Comparison of ENCODE assay signal across 20 cellular contexts in genomic region chr20:51249215-51249614, GRCh38.
DNase-seq lines count a peak whose midpoint lies in the region; FAIRE-seq and TF ChIP-seq lines count a peak whose summit lies in the region.
"Had no signal": no experiment of that assay in that cellular context is flagged by ENCODE, and none has a peak within 500 bp of the region (broad histone marks: within the 10 kb centered on the region; RNA-seq: fewer than 3 reads in every experiment).

No MANE protein-coding gene starts in this region.

- no peaks in the 10 kb centered on the region for H3K36me3 ChIP-seq in mesendoderm (ENCODE audit: control insufficient read depth, insufficient read depth, low read length)
- H3K36me3 ChIP-seq: Peyer's patch had no signal

- H2BK120ac ChIP-seq in mesendoderm (ENCODE audit: low read depth, low read length): no peak overlapping the region

- TF ChIP-seq CTCF in type B pancreatic cell (conservative IDR thresholded peaks at IDR 0.05): no peak

- no peak overlapping the region for H3K27ac ChIP-seq in mesendoderm (ENCODE audit: low read depth, low read length)
- H3K27ac ChIP-seq: A549, Peyer's patch had no signal

- H3K4me2 ChIP-seq in mesendoderm (ENCODE audit: low read length): no peak overlapping the region
- H3K4me2 ChIP-seq: A549 had no signal

- H3K4me3 ChIP-seq in mesendoderm (ENCODE audit: low read length): no peak overlapping the region
- H3K4me3 ChIP-seq: A549, GM12878, Peyer's patch had no signal

- no peaks in the 10 kb centered on the region for H3K27me3 ChIP-seq in mesendoderm (ENCODE audit: insufficient read depth, low read length, poor library complexity)
- H3K27me3 ChIP-seq: Peyer's patch had no signal

- no peak overlapping the region for H4K5ac ChIP-seq in mesendoderm (ENCODE audit: low read length)

- in situ Hi-C loops in G401 (cut with HindIII; ENCODE audit: low sequenced_read_pairs): no loop called here

- H4K8ac ChIP-seq in mesendoderm (ENCODE audit: low read depth, low read length): no peak overlapping the region

- H3K4me3 Mint-ChIP-seq in type B pancreatic cell: no peak overlapping the region
- H3K4me3 Mint-ChIP-seq: CD4-positive, CD25-positive, alpha-beta regulatory T cell had no signal

- peaks cover 10% of the 10 kb centered on the region for H3K9me3 Mint-ChIP-seq in type B pancreatic cell
- H3K9me3 Mint-ChIP-seq: CD4-positive, CD25-positive, alpha-beta regulatory T cell had no signal

- H3K4me1 Mint-ChIP-seq in type B pancreatic cell (ENCODE audit: unreplicated experiment): peaks cover 5% of the 10 kb centered on the region
- H3K4me1 Mint-ChIP-seq: CD4-positive, CD25-positive, alpha-beta regulatory T cell had no signal

- H3K79me1 ChIP-seq in mesendoderm (ENCODE audit: low read length): no peaks in the 10 kb centered on the region

- H2AK5ac ChIP-seq in mesendoderm (ENCODE audit: low read length): no peak overlapping the region

- peak overlapping the region; percentile 79 for H3K27ac Mint-ChIP-seq in type B pancreatic cell
- H3K27ac Mint-ChIP-seq: CD4-positive, CD25-positive, alpha-beta regulatory T cell had no signal

- no peak overlapping the region for H3K4ac ChIP-seq in mesendoderm (ENCODE audit: low read depth, low read length)

- peaks cover 5% of the 10 kb centered on the region for H3K4me1 ChIP-seq in mesendoderm (ENCODE audit: control insufficient read depth, low read depth, low read length)
- H3K4me1 ChIP-seq: A549, Peyer's patch had no signal

- H2BK15ac ChIP-seq in mesendoderm (replicated peaks; ENCODE audit: low read depth): no peak overlapping the region

- H3K18ac ChIP-seq in mesendoderm (ENCODE audit: low read length): no peak overlapping the region

- no peak overlapping the region for H3K9ac ChIP-seq in mesendoderm (ENCODE audit: low read length)

- H3K23ac ChIP-seq in mesendoderm (ENCODE audit: low read length): no peak overlapping the region

- FAIRE-seq in RCC 7860 (lab: Jason Lieb, UNC): no peak
- FAIRE-seq: A549, GM12878, H54 had no signal

- no peaks in the 10 kb centered on the region for H3K36me3 Mint-ChIP-seq in type B pancreatic cell
- H3K36me3 Mint-ChIP-seq: CD4-positive, CD25-positive, alpha-beta regulatory T cell had no signal

- H2BK5ac ChIP-seq in mesendoderm (ENCODE audit: low read length): no peak overlapping the region

- no CpG with 5 or more reads among the region's 4 CpGs for WGBS in mesendoderm (ENCODE audit: extremely low coverage, insufficient coverage, low lambda C conversion rate)

- H3K56ac ChIP-seq in mesendoderm (ENCODE audit: low read length): no peak overlapping the region

- DNase-seq in G401 (ENCODE audit: low spot score): peak; percentile 2
- DNase-seq in astrocyte of the hippocampus (ENCODE audit: low read depth, low spot score): peak; percentile 12
- DNase-seq in mesendoderm: peak; percentile 65
- DNase-seq in type B pancreatic cell (ENCODE audit: extremely low spot score, unreplicated experiment): no peak
- DNase-seq in RCC 7860 (ENCODE audit: low spot score): no peak
- DNase-seq in NCI-H2029 treated with DMSO at 0.1 percent for 48 hours (lab: John Stamatoyannopoulos, UW): no peak
- DNase-seq in HT-29 (ENCODE audit: low spot score): no peak
- DNase-seq: CD4-positive, CD25-positive, alpha-beta regulatory T cell; KG1; NCI-H1092; NCI-H1436; NCI-H187 treated with DMSO at 0.1 percent for 48 hours; NCI-H2227 treated with DMSO at 0.1 percent for 48 hours; NCI-H510A treated with DMSO at 0.1 percent for 48 hours; NCI-H774; NK-92 treated with Interleukin-12 subunit alpha and Interleukin-12 subunit beta, amount 100 ng/mL, for 24 hours; Peyer's patch had no signal

- no peaks in the 10 kb centered on the region for H3K79me2 ChIP-seq in mesendoderm (ENCODE audit: control insufficient read depth, insufficient read depth, low read length)

- no peaks in the 10 kb centered on the region for H3K27me3 Mint-ChIP-seq in type B pancreatic cell

Comparison
In these comparisons a context has a peak if more than half of its experiments do, and no peak if none do; other contexts are left out.
1. DNase-seq: peak in G401 (single experiment), astrocyte of the hippocampus (single experiment) and mesendoderm (single experiment); none in type B pancreatic cell (single experiment), RCC 7860 (single experiment), NCI-H2029 treated with DMSO at 0.1 percent for 48 hours (single experiment) and HT-29 (single experiment).